In the genomic region with DNA sequence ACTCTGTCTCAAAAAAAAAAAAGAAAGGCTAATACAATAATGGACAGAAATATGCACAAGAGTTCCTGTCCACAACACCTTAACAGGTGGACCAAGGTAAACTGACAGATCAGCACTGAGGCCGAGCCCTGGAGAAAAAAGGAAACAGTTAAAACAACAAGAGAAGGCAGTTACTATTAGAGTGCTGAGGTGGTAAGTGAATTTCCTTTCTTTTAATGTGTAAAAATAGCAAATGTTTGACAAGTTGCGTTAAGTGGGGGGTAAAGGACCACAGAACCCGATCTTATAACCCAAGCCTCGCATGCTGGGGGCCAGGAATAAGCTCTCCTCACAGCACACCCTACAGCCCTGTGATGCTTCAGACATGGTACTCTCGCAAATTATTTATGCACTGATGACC, we compare ENCODE assay signal across 29 cellular contexts. TPM values are rescaled to one million over a fixed set of nuclear protein-coding genes. Genes with fewer than 3 reads are reported as not detected.
A peak's percentile ranks its signal among the peaks of the same experiment; 100 is the strongest.
DNase-seq lines count a peak whose midpoint lies in the region; ATAC-seq, FAIRE-seq and TF ChIP-seq lines count a peak whose summit lies in the region.
"Had no signal": no experiment of that assay in that cellular context is flagged by ENCODE, and none has a peak within 500 bp of the region (broad histone marks: within the 10 kb centered on the region; RNA-seq: fewer than 3 reads in every experiment).

No MANE protein-coding gene starts in this region.

- no peak overlapping the region for H2BK20ac ChIP-seq in IMR-90 (ENCODE audit: low read depth, low read length)

- POLR2A ChIA-PET in IMR-90 (lab: Charles Lee; ENCODE audit: unreplicated experiment) (interaction anchor here (0.6 kb wide), 1 partner anchor 86 kb away, joined by 11 read pairs; no protein-coding TSS in a partner anchor), WTC11 (lab: Charles Lee) (no interaction called here)

- no peak overlapping the region for H4K5ac ChIP-seq in IMR-90 (ENCODE audit: low read depth, low read length)

- no peak overlapping the region for H3K4me3 Mint-ChIP-seq in WTC11
- H3K4me3 Mint-ChIP-seq in osteocyte (ENCODE audit: unreplicated experiment) = no peak overlapping the region
- H3K4me3 Mint-ChIP-seq: activated naive CD8-positive, alpha-beta T cell; activated T-cell treated with anti-CD3 and anti-CD28 coated beads, Interleukin-2, amount 50 U/mL, for 4 hours; CD4-positive, alpha-beta T cell had no signal

- CTCF ChIA-PET in IMR-90 (lab: Yijun Ruan, JAX) (interaction anchor here (1.4 kb wide), 1 partner anchor 9 kb away, joined by 3 read pairs; no protein-coding TSS in a partner anchor), WTC11 (lab: Charles Lee) (interaction anchor here (0.6 to 1.2 kb wide), 6 partner anchors 20 to 321 kb away, joined by 3 to 6 read pairs (median 4); no protein-coding TSS in a partner anchor)

- H2AFZ ChIP-seq in IMR-90 (replicated peaks; ENCODE audit: low read length, poor library complexity) = no peak overlapping the region

- H3K4me2 ChIP-seq in BLaER1 treated with 17β-estradiol and CSF1 and Interleukin-3, amounts not matched to agents 10 nM and 100 nM = peak overlapping the region in 8 of 11 experiments; percentile 2 to 59 (median 48); a peak in 15 of 22 replicates
- H3K4me2 ChIP-seq in IMR-90 (ENCODE audit: low read depth, low read length) = no peak overlapping the region

- no peak overlapping the region for H3K4me3 ChIP-seq in BLaER1 treated with 17β-estradiol and CSF1 and Interleukin-3, amounts not matched to agents 10 nM and 100 nM
- H3K4me3 ChIP-seq in IMR-90 (ENCODE audit: insufficient read depth, low read depth, low read length) (no peak overlapping the region), small intestine (ENCODE audit: low read depth in 1 of 2, low read length in 2 of 2) (no peak overlapping the region), ovary (no peak overlapping the region)
- H3K4me3 ChIP-seq: HAP-1, K562, left lung, spleen had no signal

- H2BK120ac ChIP-seq in IMR-90 (ENCODE audit: low read depth, low read length) = no peak overlapping the region

- H3K9me1 ChIP-seq in IMR-90 (ENCODE audit: insufficient read depth, low read length) = no peaks in the 10 kb centered on the region

- H3K27ac Mint-ChIP-seq in WTC11 = no peak overlapping the region
- peak overlapping the region; percentile 18 for H3K27ac Mint-ChIP-seq in osteocyte (ENCODE audit: unreplicated experiment)
- H3K27ac Mint-ChIP-seq: activated naive CD8-positive, alpha-beta T cell; CD4-positive, alpha-beta T cell had no signal

- no peaks in the 10 kb centered on the region for H3K9me3 ChIP-seq in BLaER1 treated with 17β-estradiol and CSF1 and Interleukin-3, amounts not matched to agents 10 nM and 100 nM (replicated peaks in 1 of 11)
- H3K9me3 ChIP-seq in IMR-90 (ENCODE audit: control insufficient read depth, insufficient read depth, low read length) = no peaks in the 10 kb centered on the region
- no peaks in the 10 kb centered on the region for H3K9me3 ChIP-seq in small intestine (ENCODE audit: control insufficient read depth, low read depth)
- H3K9me3 ChIP-seq in ovary = no peaks in the 10 kb centered on the region
- H3K9me3 ChIP-seq: HAP-1, left lung, spleen had no signal

- H3K36me3 ChIP-seq in BLaER1 treated with 17β-estradiol and CSF1 and Interleukin-3, amounts not matched to agents 10 nM and 100 nM = peaks cover 56 to 97% (median 76%) of the 10 kb centered on the region in 11 experiments
- H3K36me3 ChIP-seq in IMR-90 (ENCODE audit: control insufficient read depth, insufficient read depth, low read length) = peaks cover 31% of the 10 kb centered on the region
- peaks cover 6 to 15% of the 10 kb centered on the region in 2 donors for H3K36me3 ChIP-seq in small intestine (ENCODE audit: control insufficient read depth in 2 of 2, insufficient read depth in 2 of 2, low read length in 2 of 2)
- H3K36me3 ChIP-seq in ovary = no peaks in the 10 kb centered on the region

- ATAC-seq in IMR-90 (ENCODE audit: low read depth) (no peak; the same call in 1 of the 2 replicates), WTC11 (0 out of 2 replicates have a peak, but pooled peaks have one; percentile 24), HG03342 (IDR thresholded peaks at IDR 0.05; ENCODE audit: unreplicated experiment) (no peak)
- ATAC-seq: activated T-cell treated with anti-CD3 and anti-CD28 coated beads, Interleukin-2, amount 50 U/mL, for 4 hours; esophagus mucosa; K562; left lung; PC-3 had no signal

- TF ChIP-seq POLR2A in IMR-90 (IDR thresholded peaks at IDR 0.05; ENCODE audit: low read depth, low read length) (no peak), ovary (IDR thresholded peaks at IDR 0.05) (no peak)

- no peak overlapping the region for H4K91ac ChIP-seq in IMR-90 (ENCODE audit: insufficient read depth, low read depth, low read length)

- H3K4me1 Mint-ChIP-seq in WTC11 = peaks cover 9% of the 10 kb centered on the region
- peaks cover 20% of the 10 kb centered on the region for H3K4me1 Mint-ChIP-seq in osteocyte (ENCODE audit: unreplicated experiment)

- H3K27me3 ChIP-seq in BLaER1 treated with 17β-estradiol and CSF1 and Interleukin-3, amounts not matched to agents 10 nM and 100 nM = no peaks in the 10 kb centered on the region
- H3K27me3 ChIP-seq in IMR-90 (ENCODE audit: control insufficient read depth, insufficient read depth, low read length) (no peaks in the 10 kb centered on the region), small intestine (ENCODE audit: control insufficient read depth in 2 of 2, insufficient read depth in 2 of 2, low read length in 2 of 2) (no peaks in the 10 kb centered on the region), ovary (no peaks in the 10 kb centered on the region)
- H3K27me3 ChIP-seq: left lung, spleen had no signal

- in situ Hi-C loops in IMR-90 (cut with MboI; ENCODE audit: low sequenced_read_pairs) = loop anchor here (10.0 kb wide), 1 partner anchor 753 kb away; no protein-coding TSS in a partner anchor

- no peak for TF ChIP-seq EP300 in ovary (IDR thresholded peaks at IDR 0.05)

- peaks cover 20 to 23% of the 10 kb centered on the region in 2 experiments for H3K79me1 ChIP-seq in IMR-90 (ENCODE audit: low read depth in 1 of 2, low read length in 2 of 2)

- no peak overlapping the region for H3K4ac ChIP-seq in IMR-90 (ENCODE audit: low read depth, low read length)

- WGBS in IMR-90 (ENCODE audit: extremely low coverage in 2 of 2, insufficient read length in 1 of 2), 2 experiments = 40% methylated on average over 1 of the region's 5 CpGs; no CpG with 5 or more reads in 1 of the 2 experiments
- WGBS in small intestine, 3 donors = 69 to 88% (median 76%) methylated on average over 5 of the region's 5 CpGs
- WGBS in ovary, 3 donors = 71 to 87% (median 80%) methylated on average over 5 of the region's 5 CpGs

- no peak overlapping the region for H2AK5ac ChIP-seq in IMR-90 (ENCODE audit: low read depth, low read length)

- H3K18ac ChIP-seq in IMR-90 (ENCODE audit: low read depth, low read length) = no peak overlapping the region

- BruUV-seq in IMR-90 (replicated peaks; lab: Mats Ljungman, UMichigan) = no TSS peak

- peaks cover 5 to 27% (median 18%) of the 10 kb centered on the region in 10 experiments; a peak in 18 of 20 replicates for H3K4me1 ChIP-seq in BLaER1 treated with 17β-estradiol and CSF1 and Interleukin-3, amounts not matched to agents 10 nM and 100 nM
- H3K4me1 ChIP-seq in IMR-90 (ENCODE audit: control insufficient read depth, insufficient read depth, low read length) (peaks cover 2% of the 10 kb centered on the region), small intestine (ENCODE audit: control insufficient read depth in 2 of 2, insufficient read depth in 1 of 2, low read depth in 1 of 2, low read length in 1 of 2) (no peaks in the 10 kb centered on the region), ovary (ENCODE audit: insufficient read depth) (no peaks in the 10 kb centered on the region)

- no peak overlapping the region for H3K56ac ChIP-seq in IMR-90 (ENCODE audit: extremely low read depth, insufficient read depth, low read length)

- H2AK9ac ChIP-seq in IMR-90 (replicated peaks; ENCODE audit: low read depth, low read length, poor library complexity) = no peak overlapping the region

- H3K36me3 Mint-ChIP-seq in WTC11 (peaks cover 18% of the 10 kb centered on the region), osteocyte (ENCODE audit: unreplicated experiment) (peaks cover 28% of the 10 kb centered on the region)

- DNase-seq in IMR-90 (no peak), WTC11 (ENCODE audit: low spot score) (no peak), osteocyte (ENCODE audit: extremely low spot score, unreplicated experiment) (no peak), small intestine (no peak), COR-L47 (lab: John Stamatoyannopoulos, UW) (no peak), ovary (no peak)
- DNase-seq: activated CD8-positive, alpha-beta memory T cell treated with anti-CD3 and anti-CD28 coated beads for 24 hours; activated T-cell treated with anti-CD3 and anti-CD28 coated beads, Interleukin-2, amount 50 U/mL, for 4 hours; CD4-positive, alpha-beta T cell; DMS79; effector CD8-positive, alpha-beta T cell; foreskin melanocyte; hippocampal formation; left lung; NCI-H1694; NCI-H2171 treated with DMSO at 0.1 percent for 48 hours; NCI-H526 treated with DMSO at 0.1 percent for 48 hours; PC-3; SHP77; spleen; stimulated activated CD4-positive, alpha-beta T cell treated with anti-CD3 and anti-CD28 coated beads, Interleukin-4, amount 100 ng/mL, for 24 hours; T-helper 1 cell had no signal

- peaks cover 0 to 61% (median 18%) of the 10 kb centered on the region in 11 experiments; a peak in 10 of 22 replicates for H4K20me1 ChIP-seq in BLaER1 treated with 17β-estradiol and CSF1 and Interleukin-3, amounts not matched to agents 10 nM and 100 nM
- peaks cover 5% of the 10 kb centered on the region; the same call in 1 of the 2 replicates for H4K20me1 ChIP-seq in IMR-90 (ENCODE audit: insufficient read depth, low read length)

- no peak for TF ChIP-seq RAD21 in IMR-90 (IDR thresholded peaks at IDR 0.05; ENCODE audit: low read length)

- no peaks in the 10 kb centered on the region for H3K9me3 Mint-ChIP-seq in WTC11
- H3K9me3 Mint-ChIP-seq in osteocyte (ENCODE audit: unreplicated experiment) = no peaks in the 10 kb centered on the region
- H3K9me3 Mint-ChIP-seq: activated T-cell treated with anti-CD3 and anti-CD28 coated beads, Interleukin-2, amount 50 U/mL, for 4 hours; CD4-positive, alpha-beta T cell had no signal

- intact Hi-C loops in IMR-90 (cut with micrococcal nuclease) = loop anchor here (10.0 kb wide), 1 partner anchor 753 kb away; no protein-coding TSS in a partner anchor
- intact Hi-C loops in ovary (cut with DNase I) = loop anchor here in 3 of 4 donors (5.0 to 10.0 kb wide), 4 partner anchors 73 to 323 kb away; no protein-coding TSS in a partner anchor

- FAIRE-seq in small intestine (lab: Jason Lieb, UNC) = no peak
- FAIRE-seq: GM12891, K562 had no signal

- H4K8ac ChIP-seq in IMR-90 (ENCODE audit: low read depth in 2 of 2, low read length in 2 of 2) = no peak overlapping the region

- no peak for TF ChIP-seq CTCF in IMR-90 (conservative IDR thresholded peaks at IDR 0.05; ENCODE audit: low read depth, low read length)
- TF ChIP-seq CTCF in WTC11 (IDR thresholded peaks at IDR 0.05) = no peak
- no peak for TF ChIP-seq CTCF in osteocyte (IDR thresholded peaks at IDR 0.05)
- TF ChIP-seq CTCF in ovary (IDR thresholded peaks at IDR 0.05) = no peak

- dilution Hi-C loops in IMR-90 (cut with HindIII; ENCODE audit: low sequenced_read_pairs, unreplicated experiment) = no loop called here

- H2BK15ac ChIP-seq in IMR-90 (ENCODE audit: low read depth, low read length) = no peak overlapping the region

- no peak overlapping the region for H3K23ac ChIP-seq in IMR-90 (ENCODE audit: low read depth, low read length)

- peak overlapping the region in 3 of 11 experiments; percentile 28 to 53 (median 39); a peak in 5 of 22 replicates for H3K9ac ChIP-seq in BLaER1 treated with 17β-estradiol and CSF1 and Interleukin-3, amounts not matched to agents 10 nM and 100 nM
- H3K9ac ChIP-seq in IMR-90 (ENCODE audit: low read depth, low read length) = no peak overlapping the region

- no peak overlapping the region for H3K27ac ChIP-seq in BLaER1 treated with 17β-estradiol and CSF1 and Interleukin-3, amounts not matched to agents 10 nM and 100 nM
- peak overlapping the region; percentile 48; the same call in 1 of the 2 replicates for H3K27ac ChIP-seq in IMR-90 (ENCODE audit: insufficient read depth, low read length)
- no peak overlapping the region for H3K27ac ChIP-seq in small intestine (ENCODE audit: low read depth in 1 of 2, low read length in 1 of 2)
- H3K27ac ChIP-seq in ovary = no peak overlapping the region

- no peak overlapping the region for H2BK5ac ChIP-seq in IMR-90 (ENCODE audit: low read depth, low read length, poor library complexity, severe bottlenecking)

- no peak overlapping the region for H3K14ac ChIP-seq in IMR-90 (replicated peaks; ENCODE audit: low read depth, low read length)

- H3K27me3 Mint-ChIP-seq in WTC11 (ENCODE audit: low read depth) (no peaks in the 10 kb centered on the region), osteocyte (ENCODE audit: unreplicated experiment) (no peaks in the 10 kb centered on the region)
- H3K27me3 Mint-ChIP-seq: activated naive CD8-positive, alpha-beta T cell; CD4-positive, alpha-beta T cell had no signal

RNA-seq across cellular contexts. Expression of a gene that starts 24.8 kb away (rescaled TPM):
- total RNA-seq in IMR-90 (2012; rRNA removed) = 23.9 and 25.3 TPM in 2 replicates
- polyA plus RNA-seq in IMR-90 (2012; rRNA removed) = 42.9 and 50.0 TPM in 2 replicates
- 37.8 and 42.7 TPM in 2 replicates for polyA plus RNA-seq in IMR-90 (2012; cell fraction: cytosol; rRNA removed)
- 42.1 and 47.2 TPM in 2 replicates for polyA plus RNA-seq in IMR-90 (2012; cell fraction: nucleus; rRNA removed; ENCODE audit: low replicate concordance)
- total RNA-seq in WTC11 (2021) = 11.1 to 11.5 TPM (median 11.4 TPM) in 3 replicates
- total RNA-seq in osteocyte = 31.9 and 32.3 TPM in 2 replicates
- 10 to 100 TPM; 49.7 to 73.4 (median 49.7) TPM for polyA plus RNA-seq in small intestine
- total RNA-seq in ovary = 10 to 100 TPM; 32.3 to 48.6 (median 40.6) TPM
- 10 to 100 TPM; 35.1 to 39.2 TPM for polyA plus RNA-seq in ovary

RNA-seq across cellular contexts. Expression of a gene that starts 49.6 kb away (rescaled TPM):
- 8.6 and 10.0 TPM in 2 replicates for total RNA-seq in IMR-90 (2012; rRNA removed)
- 11.8 and 13.0 TPM in 2 replicates for polyA plus RNA-seq in IMR-90 (2012; rRNA removed)
- 9.3 and 14.5 TPM in 2 replicates for polyA plus RNA-seq in IMR-90 (2012; cell fraction: cytosol; rRNA removed)
- 7.9 and 13.2 TPM in 2 replicates for polyA plus RNA-seq in IMR-90 (2012; cell fraction: nucleus; rRNA removed; ENCODE audit: low replicate concordance)
- total RNA-seq in WTC11 (2021) = 54.2 to 65.2 TPM (median 56.2 TPM) in 3 replicates
- 23.4 and 24.0 TPM in 2 replicates for total RNA-seq in osteocyte
- polyA plus RNA-seq in small intestine = 10 to 100 TPM in 1 of 3 donors, 1 to 10 TPM in 2; 9.6 to 15.7 (median 9.7) TPM
- total RNA-seq in ovary = 10 to 100 TPM in 6 of 7 donors, 1 to 10 TPM in 1; 8.0 to 40.3 (median 24.7) TPM
- polyA plus RNA-seq in ovary = 10 to 100 TPM; 18.0 to 18.3 TPM
